Comparison of ENCODE assay signal across 9 cellular contexts in the genomic region with DNA sequence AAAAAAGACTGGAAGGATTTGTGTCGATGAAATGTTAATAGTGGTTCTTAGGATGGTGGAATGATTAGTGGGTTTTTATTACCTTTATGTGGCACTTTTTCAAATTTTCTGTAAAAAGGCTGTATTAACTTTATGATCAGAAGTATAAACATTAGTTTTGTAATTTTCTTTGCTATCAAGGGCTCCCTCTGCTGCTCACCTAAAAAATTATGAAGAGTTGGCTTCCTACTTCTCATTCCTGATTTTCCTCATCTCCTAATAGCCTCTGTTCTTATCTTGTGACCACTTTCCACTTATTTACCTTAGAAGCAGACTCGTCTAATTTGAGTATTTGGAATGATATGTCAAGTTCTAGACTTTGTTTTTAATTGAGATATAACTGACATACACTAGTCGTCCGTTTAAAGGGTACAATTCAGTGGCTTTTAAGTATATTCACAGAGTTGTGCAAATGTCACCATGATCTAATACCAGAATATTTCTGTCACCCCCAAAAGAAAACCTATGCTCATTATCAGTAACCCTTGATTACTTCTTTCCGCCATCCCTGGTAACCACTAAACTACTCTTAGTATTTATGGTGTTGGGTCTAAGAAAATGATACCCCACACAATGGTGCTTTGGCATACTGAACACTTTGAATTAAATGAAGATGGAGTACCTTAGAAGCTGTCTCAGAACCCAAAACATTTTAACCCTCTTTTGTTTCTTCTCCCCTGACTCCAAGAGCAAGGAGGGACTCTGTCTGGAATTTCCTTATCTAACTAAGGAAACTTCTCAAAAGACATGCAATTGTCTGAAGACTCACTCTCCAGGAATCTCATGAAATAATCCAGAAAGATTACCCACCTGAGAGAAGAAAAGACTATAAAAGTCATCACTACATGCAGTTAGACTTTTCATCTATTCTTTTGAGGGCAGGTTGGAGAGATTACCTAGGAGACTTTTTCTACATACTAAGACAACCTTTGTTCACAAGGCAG.
DNase-seq lines count a peak whose midpoint lies in the region; ATAC-seq, FAIRE-seq and TF ChIP-seq lines count a peak whose summit lies in the region.
"Had no signal": no experiment of that assay in that cellular context is flagged by ENCODE, and none has a peak within 500 bp of the region (broad histone marks: within the 10 kb centered on the region; RNA-seq: fewer than 3 reads in every experiment).

No MANE protein-coding gene starts in this region.

- H3K9me3 ChIP-seq in DOHH2 (ENCODE audit: control insufficient read depth, insufficient read depth, low read length) (peaks cover 30% of the 10 kb centered on the region), osteoblast (ENCODE audit: low read depth, low read length) (no peaks in the 10 kb centered on the region)

- peaks cover 5% of the 10 kb centered on the region; the same call in 1 of the 2 replicates for H3K36me3 ChIP-seq in DOHH2 (ENCODE audit: control insufficient read depth, low read length)
- no peaks in the 10 kb centered on the region for H3K36me3 ChIP-seq in osteoblast (ENCODE audit: insufficient read depth, low read length)

- peaks cover 26% of the 10 kb centered on the region for H3K4me1 Mint-ChIP-seq in activated T-cell treated with anti-CD3 and anti-CD28 coated beads, Interleukin-2, amount 50 U/mL, for 24 hours (ENCODE audit: low read depth)

- no peak for FAIRE-seq in urothelium cell line (lab: Jason Lieb, UNC)

- H3K4me2 ChIP-seq in DOHH2 (ENCODE audit: low read length) (no peak overlapping the region), osteoblast (ENCODE audit: insufficient read depth, low read length) (peak overlapping the region; percentile 26)

- peaks cover 26% of the 10 kb centered on the region for H3K9me3 Mint-ChIP-seq in activated T-cell treated with anti-CD3 and anti-CD28 coated beads, Interleukin-2, amount 50 U/mL, for 24 hours

- H3K27ac Mint-ChIP-seq in activated T-cell treated with anti-CD3 and anti-CD28 coated beads, Interleukin-2, amount 50 U/mL, for 24 hours, result no peak overlapping the region

- H4K20me1 ChIP-seq in DOHH2 (ENCODE audit: control insufficient read depth, insufficient read depth, low read depth, low read length) (no peaks in the 10 kb centered on the region), osteoblast (ENCODE audit: insufficient read depth, low read length) (no peaks in the 10 kb centered on the region)

- no peak overlapping the region for H3K4me3 Mint-ChIP-seq in activated T-cell treated with anti-CD3 and anti-CD28 coated beads, Interleukin-2, amount 50 U/mL, for 24 hours
- H3K4me3 Mint-ChIP-seq: naive B cell had no signal

- H3K27ac ChIP-seq in DOHH2 (ENCODE audit: low read depth, low read length) (no peak overlapping the region), osteoblast (ENCODE audit: low read depth, low read length) (peak overlapping the region; percentile 56)

- peaks cover 7% of the 10 kb centered on the region for H3F3A ChIP-seq in DOHH2 (ENCODE audit: control insufficient read depth, insufficient read depth)

- H3K79me2 ChIP-seq in DOHH2 (ENCODE audit: control insufficient read depth, low read length) (no peaks in the 10 kb centered on the region), osteoblast (ENCODE audit: insufficient read depth, low read length) (no peaks in the 10 kb centered on the region)

- H2AFZ ChIP-seq in osteoblast (ENCODE audit: low read length), result no peak overlapping the region

- DNase-seq in LHCN-M2 (ENCODE audit: low read depth), result peak; percentile 61
- peak; percentile 69 for DNase-seq in choroid plexus epithelial cell (ENCODE audit: low read depth)
- DNase-seq in osteoblast (ENCODE audit: insufficient read length, low spot score, missing footprints), result peak; percentile 53
- no peak for DNase-seq in urothelium cell line (ENCODE audit: low spot score)
- DNase-seq in activated T-cell treated with anti-CD3 and anti-CD28 coated beads, Interleukin-2, amount 50 U/mL, for 24 hours, result no peak
- DNase-seq: naive B cell had no signal

- H3K36me3 Mint-ChIP-seq in activated T-cell treated with anti-CD3 and anti-CD28 coated beads, Interleukin-2, amount 50 U/mL, for 24 hours (ENCODE audit: low read depth), result peaks cover 4% of the 10 kb centered on the region

- H3K4me3 ChIP-seq in DOHH2 (ENCODE audit: low read length) (no peak overlapping the region), choroid plexus epithelial cell (ENCODE audit: low read depth, low read length) (no peak overlapping the region), osteoblast (ENCODE audit: insufficient read depth, low read length) (no peak overlapping the region)

- ATAC-seq in GM21367 (IDR thresholded peaks at IDR 0.05; ENCODE audit: unreplicated experiment), result no peak
- ATAC-seq in HG02970 (IDR thresholded peaks at IDR 0.05; ENCODE audit: low FRiP score, unreplicated experiment), result no peak

- H3K9me2 ChIP-seq in DOHH2 (replicated peaks; ENCODE audit: control insufficient read depth, low read length), result no peaks in the 10 kb centered on the region

- H3K27me3 ChIP-seq in DOHH2 (ENCODE audit: control insufficient read depth, low read length) (no peaks in the 10 kb centered on the region), osteoblast (ENCODE audit: insufficient read depth, low read length) (no peaks in the 10 kb centered on the region)

- TF ChIP-seq CTCF in DOHH2 (IDR thresholded peaks at IDR 0.05; ENCODE audit: low read depth, low read length, poor library complexity, severe bottlenecking) (peak; percentile 68), choroid plexus epithelial cell (conservative IDR thresholded peaks at IDR 0.05; ENCODE audit: low read depth, low read length) (peak; percentile 60), osteoblast (IDR thresholded peaks at IDR 0.05; ENCODE audit: extremely low read depth, low read depth, low read length) (peak; percentile 67)

- H3K27me3 Mint-ChIP-seq in activated T-cell treated with anti-CD3 and anti-CD28 coated beads, Interleukin-2, amount 50 U/mL, for 24 hours, result no peaks in the 10 kb centered on the region
- H3K27me3 Mint-ChIP-seq: naive B cell had no signal

- peaks cover 55% of the 10 kb centered on the region for H3K4me1 ChIP-seq in DOHH2 (ENCODE audit: control insufficient read depth, low read length)
- H3K4me1 ChIP-seq in osteoblast (ENCODE audit: insufficient read depth, low read length), result peaks cover 53% of the 10 kb centered on the region

Comparison
In these comparisons a context has a peak if more than half of its experiments do, and no peak if none do; other contexts are left out.
1. DNase-seq: peak in LHCN-M2 (single experiment), choroid plexus epithelial cell (single experiment) and osteoblast (single experiment); none in urothelium cell line (single experiment) and activated T-cell treated with anti-CD3 and anti-CD28 coated beads, Interleukin-2, amount 50 U/mL, for 24 hours (single experiment).
2. Peak in every context shown above with its lines, with median percentiles within 50 percentile points of each other: CTCF ChIP-seq.